23 cellular contexts compared by ENCODE assay signal in the genomic region with DNA sequence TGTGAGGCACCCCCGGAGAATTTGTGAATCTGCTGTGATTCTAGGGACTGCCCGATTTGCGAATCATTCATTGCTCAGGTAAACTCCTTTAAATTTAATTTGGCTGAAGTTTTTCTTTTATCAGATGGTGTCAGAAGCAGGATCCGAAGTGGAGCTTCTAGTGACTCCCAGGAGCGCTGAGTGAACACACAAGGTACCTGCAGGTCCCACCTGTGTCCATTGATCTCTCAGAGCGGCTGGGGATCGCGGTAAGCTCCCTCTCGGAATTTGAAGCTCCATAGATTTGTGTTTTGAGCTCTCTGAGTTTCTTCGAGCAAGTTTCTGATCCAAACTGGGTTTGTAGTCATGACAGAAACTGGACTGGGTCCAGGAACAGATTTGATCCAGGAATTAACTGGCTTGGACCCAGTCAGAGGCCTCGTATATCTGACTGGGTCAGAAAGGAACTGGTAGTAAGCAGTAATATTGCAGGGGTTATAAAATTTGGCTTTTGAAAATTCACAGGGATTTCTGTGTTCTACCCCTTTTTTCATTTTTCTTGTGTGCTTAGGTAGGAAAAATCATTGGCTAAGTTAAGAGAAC. TPM values are rescaled to one million over a fixed set of nuclear protein-coding genes. Genes with fewer than 3 reads are reported as not detected.
DNase-seq lines count a peak whose midpoint lies in the region; ATAC-seq and TF ChIP-seq lines count a peak whose summit lies in the region.
"Had no signal": no experiment of that assay in that cellular context is flagged by ENCODE, and none has a peak within 500 bp of the region (broad histone marks: within the 10 kb centered on the region; RNA-seq: fewer than 3 reads in every experiment).

No MANE protein-coding gene starts in this region.

- H3K4me1 Mint-ChIP-seq in activated CD8-positive, alpha-beta memory T cell treated with anti-CD3 and anti-CD28 coated beads, Interleukin-2, amount 10 ng/mL, durations not matched to agents 7 days and 5 days, result peaks cover under 1% of the 10 kb centered on the region
- H3K4me1 Mint-ChIP-seq in WTC11, result no peaks in the 10 kb centered on the region
- H3K4me1 Mint-ChIP-seq: activated naive CD4-positive, alpha-beta T cell treated with anti-CD3 and anti-CD28 coated beads, Interleukin-2, amount 50 U/mL, for 24 hours had no signal

- ATAC-seq in body of pancreas (peak; percentile 54), gastroesophageal sphincter (no peak), WTC11 (no peak)
- no peak for ATAC-seq in activated CD8-positive, alpha-beta memory T cell treated with anti-CD3 and anti-CD28 coated beads, Interleukin-2, amount 10 ng/mL, durations not matched to agents 7 days and 5 days
- ATAC-seq: activated T-cell treated with anti-CD3 and anti-CD28 coated beads, Interleukin-2, amount 50 U/mL, for 72 hours had no signal

- in situ Hi-C loops in transverse colon (cut with MboI; ENCODE audit: low pct_ligation_motif_present in 1 of 4, low pct_unique_long_range_greater_than_20kb in 1 of 4, low sequenced_read_pairs in 3 of 4), result loop anchor here (25.0 kb wide), 2 partner anchors 351 to 876 kb away; partner anchors contain the start of genes SWT1 (in 3 of the 4) and TRMT1L (in 3 of the 4)

- H3K27me3 Mint-ChIP-seq in activated CD8-positive, alpha-beta memory T cell treated with anti-CD3 and anti-CD28 coated beads, Interleukin-2, amount 10 ng/mL, durations not matched to agents 7 days and 5 days, result no peaks in the 10 kb centered on the region
- no peaks in the 10 kb centered on the region for H3K27me3 Mint-ChIP-seq in WTC11 (ENCODE audit: low read depth)
- H3K27me3 Mint-ChIP-seq: activated CD4-positive, alpha-beta memory T cell treated with anti-CD3 and anti-CD28 coated beads, Interleukin-2, amount 10 ng/mL, durations not matched to agents 7 days and 5 days; activated naive CD4-positive, alpha-beta T cell treated with anti-CD3 and anti-CD28 coated beads, Interleukin-2, amount 50 U/mL, for 24 hours; CD4-positive, alpha-beta T cell; memory B cell had no signal

- H3K9me3 Mint-ChIP-seq in activated CD8-positive, alpha-beta memory T cell treated with anti-CD3 and anti-CD28 coated beads, Interleukin-2, amount 10 ng/mL, durations not matched to agents 7 days and 5 days (ENCODE audit: low read depth), result no peaks in the 10 kb centered on the region
- H3K9me3 Mint-ChIP-seq in WTC11, result peaks cover 48% of the 10 kb centered on the region
- H3K9me3 Mint-ChIP-seq: activated naive CD4-positive, alpha-beta T cell treated with anti-CD3 and anti-CD28 coated beads, Interleukin-2, amount 50 U/mL, for 24 hours; activated T-cell treated with anti-CD3 and anti-CD28 coated beads, Interleukin-2, amount 50 U/mL, for 72 hours; CD4-positive, alpha-beta T cell; memory B cell had no signal

- H3K4me3 ChIP-seq in body of pancreas (no peak overlapping the region), gastroesophageal sphincter (no peak overlapping the region), rectal smooth muscle tissue (ENCODE audit: low read length) (no peak overlapping the region), transverse colon (no peak overlapping the region)
- H3K4me3 ChIP-seq: HAP-1 had no signal

- H3K36me3 Mint-ChIP-seq in activated CD8-positive, alpha-beta memory T cell treated with anti-CD3 and anti-CD28 coated beads, Interleukin-2, amount 10 ng/mL, durations not matched to agents 7 days and 5 days, result peaks cover 36% of the 10 kb centered on the region
- peaks cover 37% of the 10 kb centered on the region for H3K36me3 Mint-ChIP-seq in WTC11
- H3K36me3 Mint-ChIP-seq: activated naive CD4-positive, alpha-beta T cell treated with anti-CD3 and anti-CD28 coated beads, Interleukin-2, amount 50 U/mL, for 24 hours; memory B cell had no signal

- POLR2A ChIA-PET in WTC11 (lab: Charles Lee), result no interaction called here

- H3K4me3 Mint-ChIP-seq in activated CD8-positive, alpha-beta memory T cell treated with anti-CD3 and anti-CD28 coated beads, Interleukin-2, amount 10 ng/mL, durations not matched to agents 7 days and 5 days, result no peak overlapping the region
- no peak overlapping the region for H3K4me3 Mint-ChIP-seq in WTC11
- H3K4me3 Mint-ChIP-seq: activated CD4-positive, alpha-beta memory T cell treated with anti-CD3 and anti-CD28 coated beads, Interleukin-2, amount 10 ng/mL, durations not matched to agents 7 days and 5 days; activated naive CD4-positive, alpha-beta T cell treated with anti-CD3 and anti-CD28 coated beads, Interleukin-2, amount 50 U/mL, for 24 hours; activated T-cell treated with anti-CD3 and anti-CD28 coated beads, Interleukin-2, amount 50 U/mL, for 72 hours; CD4-positive, alpha-beta T cell; memory B cell; T-helper 2 cell treated with Interferon-gamma antibody and Interleukin-4, amounts not matched to agents 5 μg/mL and 100 μg/mL, for 36 hours had no signal

- H3K27ac Mint-ChIP-seq in activated CD8-positive, alpha-beta memory T cell treated with anti-CD3 and anti-CD28 coated beads, Interleukin-2, amount 10 ng/mL, durations not matched to agents 7 days and 5 days, result no peak overlapping the region
- H3K27ac Mint-ChIP-seq in WTC11, result no peak overlapping the region
- H3K27ac Mint-ChIP-seq: activated CD4-positive, alpha-beta memory T cell treated with anti-CD3 and anti-CD28 coated beads, Interleukin-2, amount 10 ng/mL, durations not matched to agents 7 days and 5 days; activated naive CD4-positive, alpha-beta T cell treated with anti-CD3 and anti-CD28 coated beads, Interleukin-2, amount 50 U/mL, for 24 hours; activated T-cell treated with anti-CD3 and anti-CD28 coated beads, Interleukin-2, amount 50 U/mL, for 72 hours; CD4-positive, alpha-beta T cell; memory B cell; T-helper 2 cell treated with Interferon-gamma antibody and Interleukin-4, amounts not matched to agents 5 μg/mL and 100 μg/mL, for 36 hours had no signal

- WGBS in body of pancreas, 2 donors, result 29 to 37% methylated on average over 10 to 11 of the region's 11 CpGs
- WGBS in gastroesophageal sphincter (ENCODE audit: low coverage in 1 of 2), 2 donors, result 49 to 83% methylated on average over 2 to 10 of the region's 11 CpGs
- 77 to 82% methylated on average over 4 to 11 of the region's 11 CpGs for WGBS in transverse colon (ENCODE audit: low coverage in 1 of 2), 2 donors

- H3K36me3 ChIP-seq in body of pancreas (replicated peaks in 1 of 2; ENCODE audit: insufficient read depth in 1 of 2, low read depth in 2 of 2), result no peaks in the 10 kb centered on the region
- peaks cover 0 to 46% of the 10 kb centered on the region in 2 donors for H3K36me3 ChIP-seq in gastroesophageal sphincter
- H3K36me3 ChIP-seq in rectal smooth muscle tissue (ENCODE audit: control insufficient read depth, insufficient read depth, low read length), result no peaks in the 10 kb centered on the region
- H3K36me3 ChIP-seq in transverse colon, result no peaks in the 10 kb centered on the region
- H3K36me3 ChIP-seq: HAP-1 had no signal

- TF ChIP-seq CTCF in body of pancreas (IDR thresholded peaks at IDR 0.05), result no peak
- no peak for TF ChIP-seq CTCF in gastroesophageal sphincter (IDR thresholded peaks at IDR 0.05)
- TF ChIP-seq CTCF in transverse colon (IDR thresholded peaks at IDR 0.05), result no peak
- TF ChIP-seq CTCF in WTC11 (IDR thresholded peaks at IDR 0.05), result no peak

- H3K27ac ChIP-seq in body of pancreas, result peak overlapping the region in 3 of 4 donors; percentile 33 to 69 (median 56)
- H3K27ac ChIP-seq in gastroesophageal sphincter, result peak overlapping the region; percentile 48 to 76 (median 58)
- H3K27ac ChIP-seq in rectal smooth muscle tissue (ENCODE audit: low read depth, low read length), result peak overlapping the region; percentile 70
- H3K27ac ChIP-seq in transverse colon, result peak overlapping the region; percentile 39 to 78 (median 63)

- H3K27me3 ChIP-seq in body of pancreas, result no peaks in the 10 kb centered on the region
- H3K27me3 ChIP-seq in gastroesophageal sphincter, result no peaks in the 10 kb centered on the region
- no peaks in the 10 kb centered on the region for H3K27me3 ChIP-seq in rectal smooth muscle tissue (ENCODE audit: control insufficient read depth, insufficient read depth, low read length)
- no peaks in the 10 kb centered on the region for H3K27me3 ChIP-seq in transverse colon

- peak; percentile 46 to 70 (median 65) for DNase-seq in body of pancreas
- DNase-seq in transverse colon, result no peak
- no peak for DNase-seq in NCI-H2227 treated with DMSO at 0.1 percent for 48 hours (lab: John Stamatoyannopoulos, UW)
- DNase-seq in activated CD8-positive, alpha-beta memory T cell treated with anti-CD3 and anti-CD28 coated beads, Interleukin-2, amount 10 ng/mL, durations not matched to agents 7 days and 5 days, result no peak
- DNase-seq in WTC11 (ENCODE audit: low spot score), result no peak
- DNase-seq: activated CD4-positive, alpha-beta memory T cell treated with anti-CD3 and anti-CD28 coated beads, Interleukin-2, amount 10 ng/mL, durations not matched to agents 7 days and 5 days; activated T-cell treated with anti-CD3 and anti-CD28 coated beads, Interleukin-2, amount 50 U/mL, for 72 hours; CD4-positive, alpha-beta T cell; effector CD4-positive, alpha-beta T cell; erythroblast; IMR-90; kidney glomerular epithelial cell; NCI-H1105; NCI-H524 treated with DMSO at 0.1 percent for 48 hours; retina; SK-N-SH; substantia nigra had no signal

- TF ChIP-seq POLR2A in body of pancreas (IDR thresholded peaks at IDR 0.05) (no peak), gastroesophageal sphincter (IDR thresholded peaks at IDR 0.05) (no peak), transverse colon (IDR thresholded peaks at IDR 0.05) (no peak)

- no peak for TF ChIP-seq EP300 in gastroesophageal sphincter (IDR thresholded peaks at IDR 0.05)
- no peak for TF ChIP-seq EP300 in transverse colon (IDR thresholded peaks at IDR 0.05; ENCODE audit: low read depth)

- intact Hi-C loops in body of pancreas (cut with DNase I), result no loop called here
- intact Hi-C loops in transverse colon (cut with DNase I; ENCODE audit: low total_unique reads), result no loop called here

- H3K4me1 ChIP-seq in body of pancreas (peaks cover 22% of the 10 kb centered on the region), gastroesophageal sphincter (peaks cover 8 to 64% (median 10%) of the 10 kb centered on the region in 3 donors), rectal smooth muscle tissue (ENCODE audit: control insufficient read depth, insufficient read depth, low read length) (peaks cover 18% of the 10 kb centered on the region), transverse colon (peaks cover 0 to 20% (median 4%) of the 10 kb centered on the region in 4 donors)

- H3K9me3 ChIP-seq in body of pancreas (no peaks in the 10 kb centered on the region), gastroesophageal sphincter (no peaks in the 10 kb centered on the region), transverse colon (no peaks in the 10 kb centered on the region)

- no peak overlapping the region for H3K9ac ChIP-seq in rectal smooth muscle tissue (ENCODE audit: low read length)
- H3K9ac ChIP-seq: SK-N-SH had no signal

- CTCF ChIA-PET in activated CD8-positive, alpha-beta memory T cell treated with anti-CD3 and anti-CD28 coated beads, Interleukin-2, amount 10 ng/mL, durations not matched to agents 7 days and 5 days (lab: Charles Lee), result interaction anchor here (11.2 kb wide), 1 partner anchor 169 kb away, joined by 259 read pairs; the partner anchor contains the start of gene NIBAN1
- CTCF ChIA-PET in WTC11 (lab: Charles Lee), result no interaction called here

RNA-seq across cellular contexts. Expression of gene EDEM3, which starts 56.2 kb away (rescaled TPM):
- total RNA-seq in body of pancreas (10 to 100 TPM; 37.9 to 49.4 TPM), gastroesophageal sphincter (10 to 100 TPM; 22.8 to 34.7 (median 31.3) TPM), transverse colon (10 to 100 TPM; 28.1 to 57.0 (median 42.7) TPM), WTC11 (2021) (10.6 to 13.8 TPM (median 10.6 TPM) in 3 replicates)
- total RNA-seq in activated CD8-positive, alpha-beta memory T cell treated with anti-CD3 and anti-CD28 coated beads, Interleukin-2, amount 10 ng/mL, durations not matched to agents 7 days and 5 days, result 10 to 100 TPM; 23.0 to 25.4 TPM

Comparison
In these comparisons a context has a peak if more than half of its experiments do, and no peak if none do; other contexts are left out.
1. DNase-seq: peak in body of pancreas (4 of 4); none in transverse colon (single experiment), NCI-H2227 treated with DMSO at 0.1 percent for 48 hours (single experiment), activated CD8-positive, alpha-beta memory T cell treated with anti-CD3 and anti-CD28 coated beads, Interleukin-2, amount 10 ng/mL, durations not matched to agents 7 days and 5 days (single experiment) and WTC11 (single experiment).
2. Peak in every context shown above with its lines, with median percentiles within 50 percentile points of each other: H3K27ac ChIP-seq.